ENCODE assay signal across 1 cellular context in the genomic region with DNA sequence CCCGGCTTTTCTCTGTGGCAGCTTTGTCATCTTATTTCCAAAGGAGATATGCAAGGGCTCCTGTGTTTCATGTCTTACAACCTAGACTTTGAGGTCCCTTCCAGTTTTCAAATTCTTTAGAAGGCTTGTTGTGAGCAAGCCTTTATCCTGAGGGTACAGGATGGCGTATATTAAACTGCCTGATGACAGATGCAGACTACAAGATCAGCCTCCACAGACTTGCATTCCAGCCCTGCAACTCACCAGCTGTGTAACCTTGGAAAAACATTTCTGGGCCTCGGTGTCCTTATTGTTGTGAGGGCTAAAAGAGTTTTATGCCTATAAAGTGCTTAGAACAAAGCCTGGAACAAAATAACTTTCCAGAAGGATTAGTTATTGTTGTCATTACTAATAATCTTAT.
TF ChIP-seq lines count a peak whose summit lies in the region.

No MANE protein-coding gene starts in this region.

TF ChIP-seq in endothelial cell of umbilical vein, 7 proteins besides CTCF, POLR2A, EP300 and RAD21 (continued from another document):
- no peak for TF ChIP-seq GATA2 (IDR thresholded peaks at IDR 0.05; ENCODE audit: insufficient read depth, insufficient read length, low read depth, low read length)
